ENCODE assay signal across 8 cellular contexts in the genomic region with DNA sequence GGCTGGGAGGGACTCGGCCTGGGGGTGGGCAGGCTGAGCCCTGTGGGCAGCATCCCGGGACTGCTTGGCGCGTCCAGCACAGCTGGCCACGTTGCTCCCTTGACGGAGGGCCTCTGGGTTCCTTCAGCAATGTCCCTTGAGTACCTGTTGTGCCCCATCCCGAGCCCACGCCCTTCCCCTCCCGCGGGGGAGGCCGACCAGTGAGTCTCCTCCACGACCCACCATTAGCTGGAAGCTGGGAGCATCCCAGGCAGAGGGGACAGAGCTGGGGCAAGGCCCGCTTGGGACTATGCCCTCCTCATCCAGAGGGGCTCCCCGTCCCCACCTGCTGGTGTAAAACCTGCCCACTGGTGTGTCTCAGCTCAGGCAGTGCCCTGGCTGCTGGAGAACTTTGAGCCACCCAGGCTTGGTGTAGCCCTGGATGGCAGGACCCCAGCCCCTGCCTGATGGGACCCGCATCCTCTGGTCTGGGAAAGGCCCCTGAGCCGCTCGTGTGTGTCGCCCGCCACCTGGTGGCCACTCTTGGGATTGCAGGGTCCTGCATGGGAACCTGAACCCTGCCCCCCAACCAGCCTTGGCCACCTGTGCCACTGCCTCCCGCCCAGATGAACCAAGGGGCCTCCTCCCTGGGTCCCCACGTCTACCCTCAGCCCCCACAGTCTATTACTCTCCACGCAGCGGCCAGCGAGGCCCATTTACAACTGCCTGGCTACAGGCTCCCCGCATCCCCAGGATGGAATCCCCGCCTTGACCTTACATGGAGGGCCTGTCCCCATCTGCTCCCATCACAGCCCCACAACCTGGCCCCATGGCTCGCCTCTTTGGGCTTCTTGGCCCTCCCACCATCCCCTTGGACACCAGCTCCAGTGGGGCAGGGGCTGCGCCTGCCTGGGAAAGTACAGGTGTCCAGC. TPM values are rescaled to one million over a fixed set of nuclear protein-coding genes. Genes with fewer than 3 reads are reported as not detected.
DNase-seq lines count a peak whose midpoint lies in the region; ATAC-seq and TF ChIP-seq lines count a peak whose summit lies in the region.

No MANE protein-coding gene starts in this region.

- H4K20me1 ChIP-seq in BLaER1: peaks cover 86% of the 10 kb centered on the region

- in situ Hi-C loops in transverse colon (cut with MboI; ENCODE audit: low pct_ligation_motif_present in 1 of 4, low pct_unique_long_range_greater_than_20kb in 1 of 4, low sequenced_read_pairs in 3 of 4): loop anchor here in 1 of 4 donors (5.0 kb wide), 1 partner anchor 38 kb away; no protein-coding TSS in a partner anchor

- TF ChIP-seq CTCF in RWPE1 (conservative IDR thresholded peaks at IDR 0.05; ENCODE audit: low read depth) (peak; percentile 96), foreskin keratinocyte (conservative IDR thresholded peaks at IDR 0.05) (peak; percentile 93), ovary (IDR thresholded peaks at IDR 0.05) (peak; percentile 95 to 99 (median 98)), transverse colon (IDR thresholded peaks at IDR 0.05) (peak; percentile 99 to 100 (median 99))

- POLR2A ChIA-PET in HEK293T (lab: Yijun Ruan, JAX): no interaction called here
- POLR2A ChIA-PET in RWPE1 (lab: Yijun Ruan, JAX; ENCODE audit: low non-redundant PET): no interaction called here

- no peak overlapping the region for H3K9ac ChIP-seq in BLaER1

- no peaks in the 10 kb centered on the region for H3K27me3 ChIP-seq in BLaER1
- peaks cover 18% of the 10 kb centered on the region for H3K27me3 ChIP-seq in foreskin keratinocyte
- no peaks in the 10 kb centered on the region for H3K27me3 ChIP-seq in ovary
- H3K27me3 ChIP-seq in transverse colon: peaks cover 6% of the 10 kb centered on the region

- H3K27ac ChIP-seq in BLaER1: no peak overlapping the region
- no peak overlapping the region for H3K27ac ChIP-seq in RWPE1
- no peak overlapping the region for H3K27ac ChIP-seq in foreskin keratinocyte
- H3K27ac ChIP-seq in ovary: no peak overlapping the region
- H3K27ac ChIP-seq in transverse colon: no peak overlapping the region

- DNase-seq in HEK293T (ENCODE audit: extremely low spot score) (peak; percentile 85), RWPE1 (ENCODE audit: low spot score) (peak; percentile 51), foreskin keratinocyte (no peak), ovary (peak; percentile 69 to 87 (median 83)), transverse colon (peak; percentile 84), NCI-H2107 treated with DMSO at 0.1 percent for 48 hours (lab: John Stamatoyannopoulos, UW; ENCODE audit: unreplicated experiment) (no peak)
- peak; percentile 95 for DNase-seq in activated effector memory CD4-positive, alpha-beta T cell treated with anti-CD3 and anti-CD28 coated beads, Interleukin-2, amount 50 U/mL, for 16 hours

- 30 to 37% (median 35%) methylated on average over 23 to 28 of the region's 28 CpGs for WGBS in ovary, 3 donors
- 43% methylated on average over 22 of the region's 28 CpGs; no CpG with 5 or more reads in 1 of the 2 donors for WGBS in transverse colon (ENCODE audit: low coverage in 1 of 2), 2 donors

- H3K36me3 ChIP-seq in BLaER1 (peaks cover 18% of the 10 kb centered on the region; the same call in 1 of the 2 replicates), ovary (no peaks in the 10 kb centered on the region), transverse colon (no peaks in the 10 kb centered on the region)

- TF ChIP-seq EP300 in ovary (IDR thresholded peaks at IDR 0.05) (no peak), transverse colon (IDR thresholded peaks at IDR 0.05; ENCODE audit: low read depth) (no peak)

- no peak overlapping the region for H3K4me3 ChIP-seq in BLaER1
- H3K4me3 ChIP-seq in ovary: no peak overlapping the region
- H3K4me3 ChIP-seq in transverse colon: no peak overlapping the region

- H3K4me1 ChIP-seq in BLaER1 (peaks cover 36% of the 10 kb centered on the region), foreskin keratinocyte (no peaks in the 10 kb centered on the region), ovary (ENCODE audit: insufficient read depth) (no peaks in the 10 kb centered on the region), transverse colon (peaks cover 0 to 10% (median 8%) of the 10 kb centered on the region in 4 donors)

- ATAC-seq in foreskin keratinocyte: peak; percentile 45

- CTCF ChIA-PET in HEK293T (lab: Yijun Ruan, JAX) (interaction anchor here (0.6 to 0.9 kb wide), 6 partner anchors 8 to 52 kb away, joined by 3 read pairs; no protein-coding TSS in a partner anchor), RWPE1 (lab: Yijun Ruan, JAX) (interaction anchor here (0.5 to 1.0 kb wide), 2 partner anchors 11 to 51 kb away, joined by 3 to 4 read pairs; no protein-coding TSS in a partner anchor)

- intact Hi-C loops in ovary (cut with DNase I) (loop anchor here (1.0 to 2.0 kb wide), 3 partner anchors 37 to 39 kb away; no protein-coding TSS in a partner anchor), transverse colon (cut with DNase I; ENCODE audit: low total_unique reads) (no loop called here)

- TF ChIP-seq POLR2A in ovary (IDR thresholded peaks at IDR 0.05): no peak
- no peak for TF ChIP-seq POLR2A in transverse colon (IDR thresholded peaks at IDR 0.05)

- H3K4me2 ChIP-seq in BLaER1: peak overlapping the region; percentile 17; the same call in 1 of the 2 replicates

- H3K9me3 ChIP-seq in BLaER1 (no peaks in the 10 kb centered on the region), ovary (no peaks in the 10 kb centered on the region), transverse colon (no peaks in the 10 kb centered on the region)

TF ChIP-seq in HEK293T, 16 proteins besides CTCF, POLR2A, EP300 and RAD21:
- TF ChIP-seq LEF1 (IDR thresholded peaks at IDR 0.05; ENCODE audit: borderline replicate concordance): no peak
- TF ChIP-seq FOXK2 (IDR thresholded peaks at IDR 0.05): no peak
- TF ChIP-seq ZNF384 (IDR thresholded peaks at IDR 0.05): no peak
- no peak for TF ChIP-seq ARNT (IDR thresholded peaks at IDR 0.05)
- no peak for TF ChIP-seq TARDBP (IDR thresholded peaks at IDR 0.05)

RNA-seq across cellular contexts. Expression of a gene that starts 16.6 kb away (rescaled TPM):
- total RNA-seq in foreskin keratinocyte (15.8 and 16.5 TPM in 2 replicates), ovary (10 to 100 TPM in 1 of 7 donors, 1 to 10 TPM in 5, under 1 TPM in 1; 0.45 to 23.8 (median 2.7) TPM), transverse colon (10 to 100 TPM; 28.6 to 51.5 (median 31.5) TPM)
- polyA plus RNA-seq in foreskin keratinocyte (14.8 and 16.2 TPM in 2 replicates), ovary (1 to 10 TPM in 1 of 2 donors, under 1 TPM in 1; 0.94 to 2.1 TPM)

RNA-seq across cellular contexts. Expression of a gene that starts 33.8 kb away (rescaled TPM):
- 12.2 and 13.8 TPM in 2 replicates for total RNA-seq in foreskin keratinocyte
- 18.4 and 18.5 TPM in 2 replicates for polyA plus RNA-seq in foreskin keratinocyte
- 10 to 100 TPM in 6 of 7 donors, 1 to 10 TPM in 1; 6.7 to 21.1 (median 16.8) TPM for total RNA-seq in ovary
- polyA plus RNA-seq in ovary: 10 to 100 TPM in 1 of 2 donors, 1 to 10 TPM in 1; 4.0 to 17.3 TPM
- 10 to 100 TPM; 17.7 to 68.3 (median 22.2) TPM for total RNA-seq in transverse colon

Comparison
In these comparisons a context has a peak if more than half of its experiments do, and no peak if none do; other contexts are left out.
1. DNase-seq: peak in HEK293T (single experiment), RWPE1 (single experiment), activated effector memory CD4-positive, alpha-beta T cell treated with anti-CD3 and anti-CD28 coated beads, Interleukin-2, amount 50 U/mL, for 16 hours (single experiment), ovary (5 of 5) and transverse colon (single experiment); none in foreskin keratinocyte (0 of 2) and NCI-H2107 treated with DMSO at 0.1 percent for 48 hours (single experiment).
2. Peak in every context shown above with its lines, with median percentiles within 50 percentile points of each other: CTCF ChIP-seq.